ENCODE assay signal across 8 cellular contexts in genomic region chr10:48306265-48306869, GRCh38. TPM values are rescaled to one million over a fixed set of nuclear protein-coding genes. Genes with fewer than 3 reads are reported as not detected.
A peak's percentile ranks its signal among the peaks of the same experiment; 100 is the strongest.
DNase-seq lines count a peak whose midpoint lies in the region; ATAC-seq and TF ChIP-seq lines count a peak whose summit lies in the region.

TSS of gene MAPK8 (plus strand) at chr10:48306677. CDS start at chr10:48401661, 94,984 bp downstream.

- TF ChIP-seq CTCF in uterus (IDR thresholded peaks at IDR 0.05) = peak in 1 of 4 experiments; percentile 25

- peak; percentile 44 to 75 for DNase-seq in NCI-H187 (lab: John Stamatoyannopoulos, UW)
- peak in 56 of 58 donors; percentile 28 to 94 (median 83) for DNase-seq in anterior cingulate cortex (lab: John Stamatoyannopoulos, UW)
- DNase-seq in right cardiac atrium = peak; percentile 94 to 98 (median 97)
- peak; percentile 91 for DNase-seq in putamen (ENCODE audit: low spot score)
- peak; percentile 87 to 92 for DNase-seq in uterus

- H3K36me3 ChIP-seq in uterus = no peaks in the 10 kb centered on the region

- WGBS in right cardiac atrium = under 1% methylated on average over 86 of the region's 86 CpGs

- ATAC-seq in GM18502 (IDR thresholded peaks at IDR 0.05; ENCODE audit: poor library complexity, unreplicated experiment) = peak; percentile 84
- peak; percentile 78 for ATAC-seq in HG02943 (IDR thresholded peaks at IDR 0.05; ENCODE audit: low read depth, unreplicated experiment)
- peak; percentile 96 to 97 for ATAC-seq in right cardiac atrium

- peak; percentile 96 to 99 for TF ChIP-seq POLR2A in uterus (IDR thresholded peaks at IDR 0.05)

- H3K9me3 ChIP-seq in right cardiac atrium (ENCODE audit: control insufficient read depth, low read length) (no peaks in the 10 kb centered on the region), uterus (no peaks in the 10 kb centered on the region)

- intact Hi-C loops in T-helper 2 cell treated with Interferon-gamma antibody and Interleukin-4, amounts not matched to agents 100 ng/mL and 5 ng/mL, for 36 hours (cut with micrococcal nuclease) = loop anchor here (5.0 to 10.0 kb wide), 2 partner anchors 878 to 1231 kb away; partner anchors contain the start of genes ERCC6 and TMEM273
- intact Hi-C loops in right cardiac atrium (cut with DNase I) = no loop called here
- intact Hi-C loops in uterus (cut with DNase I; ENCODE audit: low total_unique reads) = no loop called here

- no peaks in the 10 kb centered on the region for H3K27me3 ChIP-seq in right cardiac atrium (ENCODE audit: control insufficient read depth, insufficient read depth)
- H3K27me3 ChIP-seq in uterus = no peaks in the 10 kb centered on the region

- H3K4me3 ChIP-seq in right cardiac atrium (ENCODE audit: low read length) (peak within 1 kb of the TSS; percentile 84), uterus (peak within 1 kb of the TSS; percentile 75 to 99)

- H3K27ac ChIP-seq in right cardiac atrium (ENCODE audit: low read length) (peak within 1 kb of the TSS; percentile 86), uterus (peak within 1 kb of the TSS; percentile 86 to 99)

- H3K4me1 ChIP-seq in right cardiac atrium (ENCODE audit: control insufficient read depth, insufficient read depth, low read length) (peaks cover 2% of the 10 kb centered on the region), uterus (no peaks in the 10 kb centered on the region)

RNA-seq across cellular contexts. Expression of gene MAPK8, which starts in this region (rescaled TPM):
- total RNA-seq in T-helper 2 cell treated with Interferon-gamma antibody and Interleukin-4, amounts not matched to agents 100 ng/mL and 5 ng/mL, for 36 hours = 49.8 and 50.5 TPM in 2 replicates
- 10 to 100 TPM; 31.5 to 35.5 (median 34.1) TPM for total RNA-seq in right cardiac atrium
- 9.4 TPM for polyA plus RNA-seq in right cardiac atrium
- 100 to 1,000 TPM in 1 of 4 donors, 10 to 100 TPM in 3; 13.6 to 182 (median 41.7) TPM for total RNA-seq in uterus

Comparison
In these comparisons a context has a peak if more than half of its experiments do, and no peak if none do; other contexts are left out.
1. Peak in every context shown above with its lines: DNase-seq, ATAC-seq, H3K4me3 ChIP-seq and H3K27ac ChIP-seq.